Comparison of ENCODE assay signal across 30 cellular contexts in genomic region chr6:114648847-114649246, GRCh38.
"Had no signal": no experiment of that assay in that cellular context is flagged by ENCODE, and none has a peak within 500 bp of the region (broad histone marks: within the 10 kb centered on the region; RNA-seq: fewer than 3 reads in every experiment).

No MANE protein-coding gene starts in this region.

- H3K9me3 ChIP-seq: adrenal gland, ascending aorta, body of pancreas, gastrocnemius medialis had no signal

- H3K36me3 Mint-ChIP-seq: activated naive CD4-positive, alpha-beta T cell treated with anti-CD3 and anti-CD28 coated beads, Interleukin-2, amount 50 U/mL, for 24 hours; activated naive CD8-positive, alpha-beta T cell treated with anti-CD3 and anti-CD28 coated beads for 36 hours; T-cell had no signal

- H3K27me3 Mint-ChIP-seq: activated B cell treated with CpG ODN at 0.5 μM for 24 hours; activated CD8-positive, alpha-beta T cell treated with anti-CD3 and anti-CD28 coated beads for 36 hours; activated naive CD4-positive, alpha-beta T cell treated with anti-CD3 and anti-CD28 coated beads, Interleukin-2, amount 50 U/mL, for 24 hours; activated naive CD8-positive, alpha-beta T cell treated with anti-CD3 and anti-CD28 coated beads for 36 hours; activated naive CD8-positive, alpha-beta T cell treated with anti-CD3 and anti-CD28 coated beads, Interleukin-2, amount 50 U/mL, for 24 hours; effector memory CD8-positive, alpha-beta T cell; T-cell had no signal

- H3K4me1 Mint-ChIP-seq: activated B cell treated with CpG ODN at 0.5 μM for 24 hours; activated naive CD4-positive, alpha-beta T cell treated with anti-CD3 and anti-CD28 coated beads, Interleukin-2, amount 50 U/mL, for 24 hours; activated naive CD8-positive, alpha-beta T cell treated with anti-CD3 and anti-CD28 coated beads for 36 hours; activated naive CD8-positive, alpha-beta T cell treated with anti-CD3 and anti-CD28 coated beads, Interleukin-2, amount 50 U/mL, for 24 hours; T-cell had no signal

- H3K27ac ChIP-seq: adrenal gland, ascending aorta, body of pancreas, epithelial cell of prostate, gastrocnemius medialis, heart left ventricle, WERI-Rb-1 had no signal

- H3K27me3 ChIP-seq: adrenal gland, ascending aorta, body of pancreas, gastrocnemius medialis, heart left ventricle had no signal

- H3K4me3 Mint-ChIP-seq: activated B cell treated with CpG ODN at 0.5 μM for 24 hours; activated CD8-positive, alpha-beta T cell treated with anti-CD3 and anti-CD28 coated beads for 36 hours; activated naive CD4-positive, alpha-beta T cell treated with anti-CD3 and anti-CD28 coated beads for 36 hours; activated naive CD4-positive, alpha-beta T cell treated with anti-CD3 and anti-CD28 coated beads, Interleukin-2, amount 50 U/mL, for 24 hours; activated naive CD8-positive, alpha-beta T cell treated with anti-CD3 and anti-CD28 coated beads for 36 hours; activated naive CD8-positive, alpha-beta T cell treated with anti-CD3 and anti-CD28 coated beads, Interleukin-2, amount 50 U/mL, for 24 hours; activated T-cell treated with anti-CD3 and anti-CD28 coated beads, Interleukin-2, amount 50 U/mL, for 4 hours; effector memory CD8-positive, alpha-beta T cell; T-cell; T-helper 1 cell treated with Interleukin-12 subunit alpha and Interleukin-12 subunit beta and Interleukin-4 antibody, amounts not matched to agents 30 μg/mL and 1 μg/mL, for 36 hours had no signal

- H3K27ac Mint-ChIP-seq: activated B cell treated with CpG ODN at 0.5 μM for 24 hours; activated CD8-positive, alpha-beta T cell treated with anti-CD3 and anti-CD28 coated beads for 36 hours; activated naive CD4-positive, alpha-beta T cell treated with anti-CD3 and anti-CD28 coated beads for 36 hours; activated naive CD4-positive, alpha-beta T cell treated with anti-CD3 and anti-CD28 coated beads, Interleukin-2, amount 50 U/mL, for 24 hours; activated naive CD8-positive, alpha-beta T cell treated with anti-CD3 and anti-CD28 coated beads for 36 hours; activated naive CD8-positive, alpha-beta T cell treated with anti-CD3 and anti-CD28 coated beads, Interleukin-2, amount 50 U/mL, for 24 hours; activated T-helper 2 cell treated with anti-CD3 and anti-CD28 coated beads, Interferon-gamma antibody, Interleukin-2, Interleukin-4, amounts not matched to agents 10 μg/mL and 5 μg/mL and 100 μg/mL, durations not matched to agents 14 hours and 24 hours and 36 hours; effector memory CD8-positive, alpha-beta T cell; T-cell; T-helper 1 cell treated with Interleukin-12 subunit alpha and Interleukin-12 subunit beta and Interleukin-4 antibody, amounts not matched to agents 30 μg/mL and 1 μg/mL, for 36 hours had no signal

- H3K9me3 Mint-ChIP-seq: activated T-helper 2 cell treated with anti-CD3 and anti-CD28 coated beads, Interferon-gamma antibody, Interleukin-2, Interleukin-4, amounts not matched to agents 10 μg/mL and 5 μg/mL and 100 μg/mL, durations not matched to agents 14 hours and 24 hours and 36 hours had no signal

- H3K36me3 ChIP-seq: adrenal gland, ascending aorta, gastrocnemius medialis, heart left ventricle, WERI-Rb-1 had no signal

- H3K4me1 ChIP-seq: adrenal gland, ascending aorta, body of pancreas, gastrocnemius medialis, heart left ventricle had no signal

- H3K4me3 ChIP-seq: adrenal gland, ascending aorta, body of pancreas, gastrocnemius medialis, heart left ventricle had no signal

- DNase-seq: activated B cell treated with CpG ODN at 0.5 μM for 24 hours; activated CD4-positive, alpha-beta T cell treated with anti-CD3 and anti-CD28 coated beads for 48 hours; activated CD4-positive, alpha-beta T cell treated with anti-CD3 and anti-CD28 coated beads, Interleukin-2, amount 50 U/mL, for 1 hour; activated CD4-positive, alpha-beta T cell treated with anti-CD3 and anti-CD28 coated beads, Interleukin-2, amount 50 U/mL, for 48 hours; activated CD8-positive, alpha-beta memory T cell treated with anti-CD3 and anti-CD28 coated beads for 24 hours; activated CD8-positive, alpha-beta T cell treated with anti-CD3 and anti-CD28 coated beads for 36 hours; activated effector memory CD4-positive, alpha-beta T cell treated with anti-CD3 and anti-CD28 coated beads, Interleukin-2, amount 50 U/mL, for 16 hours; activated naive CD4-positive, alpha-beta T cell treated with anti-CD3 and anti-CD28 coated beads for 36 hours; activated naive CD8-positive, alpha-beta T cell treated with anti-CD3 and anti-CD28 coated beads for 36 hours; activated naive CD8-positive, alpha-beta T cell treated with anti-CD3 and anti-CD28 coated beads, Interleukin-2, amount 50 U/mL, for 24 hours; activated T-cell treated with anti-CD3 and anti-CD28 coated beads, Interleukin-2, amount 50 U/mL, for 4 hours; adrenal gland; body of pancreas; caudate nucleus; cortex of kidney; dermis blood vessel endothelial cell; effector CD4-positive, alpha-beta T cell; effector memory CD8-positive, alpha-beta T cell; foreskin fibroblast; gastrocnemius medialis; glutamatergic neuron; heart left ventricle; T-cell; T1000; WERI-Rb-1 had no signal
